9 cellular contexts compared by ENCODE assay signal in the genomic region with DNA sequence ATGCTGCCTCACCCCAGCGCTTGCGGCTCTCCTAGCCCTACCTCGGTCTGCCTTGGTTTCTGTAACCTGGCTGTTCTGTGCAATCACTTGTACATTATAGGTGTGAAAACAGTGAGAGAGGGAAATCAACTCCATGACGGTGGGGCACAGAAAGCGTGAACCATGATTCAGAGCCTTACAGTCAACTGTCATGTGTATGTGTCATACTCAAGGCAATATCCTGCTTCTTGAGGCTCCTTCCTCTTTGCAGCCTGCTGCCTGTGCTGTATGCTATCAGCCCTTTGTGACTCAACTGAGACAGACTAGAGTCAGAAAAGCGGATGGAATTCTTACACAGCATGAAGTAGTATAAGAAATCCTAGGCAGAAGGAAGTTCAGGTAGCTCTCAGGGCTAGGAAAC. TPM values are rescaled to one million over a fixed set of nuclear protein-coding genes. Genes with fewer than 3 reads are reported as not detected.
DNase-seq lines count a peak whose midpoint lies in the region; ATAC-seq, FAIRE-seq and TF ChIP-seq lines count a peak whose summit lies in the region.
"Had no signal": no experiment of that assay in that cellular context is flagged by ENCODE, and none has a peak within 500 bp of the region (broad histone marks: within the 10 kb centered on the region; RNA-seq: fewer than 3 reads in every experiment).

No MANE protein-coding gene starts in this region.

- no peak for TF ChIP-seq CTCF in fibroblast of pulmonary artery (IDR thresholded peaks at IDR 0.05; ENCODE audit: low read length, missing control alignments)
- TF ChIP-seq CTCF in Caco-2 (IDR thresholded peaks at IDR 0.05; ENCODE audit: insufficient read depth in 1 of 2, low read depth in 1 of 2, low read length in 1 of 2, severe bottlenecking in 1 of 2, unreplicated experiment in 1 of 2) = no peak

- POLR2A ChIA-PET in activated CD4-positive, alpha-beta T cell treated with anti-CD3 and anti-CD28 coated beads for 36 hours (lab: Charles Lee) = no interaction called here
- POLR2A ChIA-PET in activated CD4-positive, alpha-beta T cell treated with anti-CD3 and anti-CD28 coated beads, Interleukin-2, amount 10 ng/mL, durations not matched to agents 7 days and 5 days (lab: Charles Lee) = no interaction called here
- POLR2A ChIA-PET in Caco-2 (lab: Charles Lee) = no interaction called here

- ATAC-seq in activated CD4-positive, alpha-beta T cell treated with anti-CD3 and anti-CD28 coated beads for 36 hours = peak; percentile 97
- peak; percentile 96 for ATAC-seq in stimulated activated naive CD8-positive, alpha-beta T cell treated with anti-CD3 and anti-CD28 coated beads, Interleukin-15, Interleukin-2, amounts not matched to agents 100 U/mL and 50 U/mL, for 24 hours

- no peak overlapping the region for H3K27ac Mint-ChIP-seq in activated CD4-positive, alpha-beta T cell treated with anti-CD3 and anti-CD28 coated beads for 36 hours
- no peak overlapping the region for H3K27ac Mint-ChIP-seq in activated CD4-positive, alpha-beta T cell treated with anti-CD3 and anti-CD28 coated beads, Interleukin-2, amount 10 ng/mL, durations not matched to agents 7 days and 5 days
- no peak overlapping the region for H3K27ac Mint-ChIP-seq in Caco-2 (ENCODE audit: unreplicated experiment)

- H3K4me3 Mint-ChIP-seq in activated CD4-positive, alpha-beta T cell treated with anti-CD3 and anti-CD28 coated beads for 36 hours = no peak overlapping the region
- no peak overlapping the region for H3K4me3 Mint-ChIP-seq in activated CD4-positive, alpha-beta T cell treated with anti-CD3 and anti-CD28 coated beads, Interleukin-2, amount 10 ng/mL, durations not matched to agents 7 days and 5 days
- no peak overlapping the region for H3K4me3 Mint-ChIP-seq in Caco-2 (ENCODE audit: unreplicated experiment)

- CTCF ChIA-PET in activated CD4-positive, alpha-beta T cell treated with anti-CD3 and anti-CD28 coated beads for 36 hours (lab: Charles Lee) = interaction anchor here (1.2 to 2.4 kb wide), 2 partner anchors 13 to 14 kb away, joined by 3 to 14 read pairs; no protein-coding TSS in a partner anchor
- CTCF ChIA-PET in activated CD4-positive, alpha-beta T cell treated with anti-CD3 and anti-CD28 coated beads, Interleukin-2, amount 10 ng/mL, durations not matched to agents 7 days and 5 days (lab: Charles Lee) = no interaction called here
- CTCF ChIA-PET in Caco-2 (lab: Charles Lee) = no interaction called here

- TF ChIP-seq POLR2A in GM12891 (IDR thresholded peaks at IDR 0.05; ENCODE audit: low read depth, low read length) = no peak

- peaks cover 39% of the 10 kb centered on the region for H3K27me3 Mint-ChIP-seq in activated CD4-positive, alpha-beta T cell treated with anti-CD3 and anti-CD28 coated beads for 36 hours
- peaks cover 44% of the 10 kb centered on the region for H3K27me3 Mint-ChIP-seq in activated CD4-positive, alpha-beta T cell treated with anti-CD3 and anti-CD28 coated beads, Interleukin-2, amount 10 ng/mL, durations not matched to agents 7 days and 5 days
- H3K27me3 Mint-ChIP-seq in Caco-2 (ENCODE audit: insufficient read depth, unreplicated experiment) = peaks cover 6% of the 10 kb centered on the region

- BruUV-seq in Caco-2 (replicated peaks; lab: Mats Ljungman, UMichigan) = no TSS peak

- H3K36me3 ChIP-seq in Caco-2 (ENCODE audit: control insufficient read depth, insufficient read depth, low read length) = no peaks in the 10 kb centered on the region
- H3K36me3 ChIP-seq: cardiac muscle cell had no signal

- H3K9me3 Mint-ChIP-seq in activated CD4-positive, alpha-beta T cell treated with anti-CD3 and anti-CD28 coated beads for 36 hours (ENCODE audit: low read depth) = no peaks in the 10 kb centered on the region
- H3K9me3 Mint-ChIP-seq in activated CD4-positive, alpha-beta T cell treated with anti-CD3 and anti-CD28 coated beads, Interleukin-2, amount 10 ng/mL, durations not matched to agents 7 days and 5 days = no peaks in the 10 kb centered on the region
- no peaks in the 10 kb centered on the region for H3K9me3 Mint-ChIP-seq in Caco-2 (ENCODE audit: unreplicated experiment)

- peaks cover 11% of the 10 kb centered on the region; the same call in 1 of the 2 replicates for H3K4me1 ChIP-seq in Caco-2

- peaks cover 27% of the 10 kb centered on the region for H3K4me1 Mint-ChIP-seq in activated CD4-positive, alpha-beta T cell treated with anti-CD3 and anti-CD28 coated beads for 36 hours
- H3K4me1 Mint-ChIP-seq in activated CD4-positive, alpha-beta T cell treated with anti-CD3 and anti-CD28 coated beads, Interleukin-2, amount 10 ng/mL, durations not matched to agents 7 days and 5 days = peaks cover 22% of the 10 kb centered on the region
- no peaks in the 10 kb centered on the region for H3K4me1 Mint-ChIP-seq in Caco-2 (ENCODE audit: low read depth, unreplicated experiment)

- no peaks in the 10 kb centered on the region; the same call in 1 of the 2 replicates for H3K9me3 ChIP-seq in Caco-2

- no peaks in the 10 kb centered on the region; the same call in 1 of the 2 replicates for H3K27me3 ChIP-seq in Caco-2 (replicated peaks; ENCODE audit: control insufficient read depth, insufficient read depth, low read length)

- no peak for FAIRE-seq in GM12891 (lab: Jason Lieb, UNC)

- no peaks in the 10 kb centered on the region for H3K36me3 Mint-ChIP-seq in activated CD4-positive, alpha-beta T cell treated with anti-CD3 and anti-CD28 coated beads for 36 hours (ENCODE audit: low read depth)
- H3K36me3 Mint-ChIP-seq in activated CD4-positive, alpha-beta T cell treated with anti-CD3 and anti-CD28 coated beads, Interleukin-2, amount 10 ng/mL, durations not matched to agents 7 days and 5 days (ENCODE audit: low read depth) = no peaks in the 10 kb centered on the region
- H3K36me3 Mint-ChIP-seq in Caco-2 (ENCODE audit: insufficient read depth, unreplicated experiment) = peaks cover 8% of the 10 kb centered on the region

- H3K4me3 ChIP-seq in fibroblast of pulmonary artery (replicated peaks; ENCODE audit: low read depth, low read length) (no peak overlapping the region), Caco-2 (ENCODE audit: low read depth, low read length) (no peak overlapping the region)
- H3K4me3 ChIP-seq: cardiac muscle cell had no signal

- peak; percentile 79 for DNase-seq in activated CD4-positive, alpha-beta T cell treated with anti-CD3 and anti-CD28 coated beads for 36 hours
- DNase-seq in activated CD4-positive, alpha-beta T cell treated with anti-CD3 and anti-CD28 coated beads for 1 hour = no peak
- DNase-seq in activated CD4-positive, alpha-beta T cell treated with anti-CD3 and anti-CD28 coated beads, Interleukin-2, amount 10 ng/mL, durations not matched to agents 7 days and 5 days = peak; percentile 33
- peak; percentile 75 for DNase-seq in fibroblast of pulmonary artery (ENCODE audit: low read depth)
- DNase-seq in stimulated activated naive CD8-positive, alpha-beta T cell treated with anti-CD3 and anti-CD28 coated beads, Interleukin-15, Interleukin-2, amounts not matched to agents 100 U/mL and 50 U/mL, for 24 hours = peak; percentile 48
- no peak for DNase-seq in GM12891 (ENCODE audit: insufficient read length, low spot score)
- DNase-seq in SW480 (ENCODE audit: low spot score) = no peak
- no peak for DNase-seq in Caco-2

- intact Hi-C loops in activated CD4-positive, alpha-beta T cell treated with anti-CD3 and anti-CD28 coated beads for 36 hours (cut with DNase I, micrococcal nuclease) = loop anchor here (1.0 to 5.0 kb wide), 14 partner anchors 37 to 1306 kb away; partner anchors contain the start of genes TMEM9B (in 2 of the 2), ADM (in 1 of the 2), IPO7 (in 1 of the 2) and ZNF143 (in 1 of the 2)
- intact Hi-C loops in Caco-2 (cut with micrococcal nuclease; ENCODE audit: unreplicated experiment) = no loop called here

TF ChIP-seq in GM12891, 5 proteins besides CTCF, POLR2A, EP300 and RAD21:
- TF ChIP-seq POLR2AphosphoS5 (IDR thresholded peaks at IDR 0.05; ENCODE audit: low read depth, low read length) (no peak), SPI1 (IDR thresholded peaks at IDR 0.05; ENCODE audit: low read depth, low read length) (no peak), POU2F2 (IDR thresholded peaks at IDR 0.05; ENCODE audit: low read depth, low read length) (no peak), TAF1 (IDR thresholded peaks at IDR 0.05; ENCODE audit: low read depth, low read length) (no peak), PAX5 (IDR thresholded peaks at IDR 0.05; ENCODE audit: insufficient read depth, low read length, severe bottlenecking) (no peak)

RNA-seq across cellular contexts. Expression of gene NRIP3, which starts 2.1 kb away (rescaled TPM):
- total RNA-seq in activated CD4-positive, alpha-beta T cell treated with anti-CD3 and anti-CD28 coated beads for 36 hours = 1 to 10 TPM; 2.1 to 2.2 TPM
- under 1 TPM; 0.62 to 0.75 TPM for total RNA-seq in activated CD4-positive, alpha-beta T cell treated with anti-CD3 and anti-CD28 coated beads, Interleukin-2, amount 10 ng/mL, durations not matched to agents 7 days and 5 days
- polyA plus RNA-seq in GM12891 (2012; ENCODE audit: low read depth, missing spikeins) = 0.06 TPM
- total RNA-seq in Caco-2 (2022) = 10.0 and 13.0 TPM in 2 replicates

RNA-seq across cellular contexts. Expression of gene TMEM9B, which starts 37.5 kb away (rescaled TPM):
- total RNA-seq in activated CD4-positive, alpha-beta T cell treated with anti-CD3 and anti-CD28 coated beads for 36 hours = 10 to 100 TPM in 1 of 2 experiments, 1 to 10 TPM in 1; 9.9 to 13.1 TPM
- 10 to 100 TPM; 27.7 to 35.2 TPM for total RNA-seq in activated CD4-positive, alpha-beta T cell treated with anti-CD3 and anti-CD28 coated beads, Interleukin-2, amount 10 ng/mL, durations not matched to agents 7 days and 5 days
- polyA plus RNA-seq in GM12891 (2012; ENCODE audit: low read depth, missing spikeins) = 21.1 TPM
- 26.0 and 29.6 TPM in 2 replicates for total RNA-seq in Caco-2 (2022)

RNA-seq across cellular contexts. Expression of gene ASCL3, which starts 58.9 kb away (rescaled TPM):
- not detected for total RNA-seq in activated CD4-positive, alpha-beta T cell treated with anti-CD3 and anti-CD28 coated beads for 36 hours
- total RNA-seq in activated CD4-positive, alpha-beta T cell treated with anti-CD3 and anti-CD28 coated beads, Interleukin-2, amount 10 ng/mL, durations not matched to agents 7 days and 5 days = not detected
- not detected for polyA plus RNA-seq in GM12891 (2012; ENCODE audit: low read depth, missing spikeins)
- total RNA-seq in Caco-2 (2022) = not detected in 2 replicates
- total RNA-seq: cardiac muscle cell had no signal
- polyA plus RNA-seq: cardiac muscle cell had no signal

Comparison
In these comparisons a context has a peak if more than half of its experiments do, and no peak if none do; other contexts are left out.
1. DNase-seq: peak in activated CD4-positive, alpha-beta T cell treated with anti-CD3 and anti-CD28 coated beads for 36 hours (single experiment), activated CD4-positive, alpha-beta T cell treated with anti-CD3 and anti-CD28 coated beads, Interleukin-2, amount 10 ng/mL, durations not matched to agents 7 days and 5 days (single experiment), fibroblast of pulmonary artery (single experiment) and stimulated activated naive CD8-positive, alpha-beta T cell treated with anti-CD3 and anti-CD28 coated beads, Interleukin-15, Interleukin-2, amounts not matched to agents 100 U/mL and 50 U/mL, for 24 hours (single experiment); none in activated CD4-positive, alpha-beta T cell treated with anti-CD3 and anti-CD28 coated beads for 1 hour (single experiment), GM12891 (single experiment), SW480 (single experiment) and Caco-2 (0 of 2).